Comparison of ENCODE assay signal across 1 cellular context in the genomic region with DNA sequence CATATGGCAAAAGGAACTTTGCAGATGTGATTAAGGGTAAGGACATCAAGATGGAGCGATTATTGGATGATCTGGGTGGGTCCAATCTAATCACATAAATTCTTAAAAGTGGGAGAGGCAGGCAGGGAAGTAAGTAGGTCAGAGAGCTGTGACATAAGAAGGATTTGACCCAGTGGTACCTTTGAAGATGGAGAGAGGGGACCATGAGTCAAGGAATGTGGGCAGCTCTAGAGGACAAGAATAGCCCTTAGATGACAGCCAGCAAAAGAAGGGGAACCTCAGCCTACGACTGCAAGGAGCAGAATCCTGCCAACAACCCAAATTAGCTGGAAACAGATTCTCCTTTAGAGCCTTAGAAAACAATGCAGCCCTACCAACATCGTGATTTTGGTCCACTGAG.
TF ChIP-seq lines count a peak whose summit lies in the region.

No MANE protein-coding gene starts in this region.

TF ChIP-seq in HepG2, 621 proteins besides CTCF, POLR2A, EP300 and RAD21:
- TF ChIP-seq ZSCAN31 (CRISPR knock-in tag; IDR thresholded peaks at IDR 0.05; ENCODE audit: low read depth) (no peak), ZNF543 (CRISPR knock-in tag; IDR thresholded peaks at IDR 0.05) (peak; percentile 99)
